In genomic region chr19:55605207-55605636, GRCh38 we compare ENCODE assay signal across 1 cellular context.
TF ChIP-seq lines count a peak whose summit lies in the region.

No MANE protein-coding gene starts in this region.

TF ChIP-seq in HEK293, 187 proteins besides CTCF, POLR2A, EP300 and RAD21 (continued from another document):
- TF ChIP-seq ZBTB10 (tag by site-specific recombination; IDR thresholded peaks at IDR 0.05) (0 out of 2 replicates have a peak, but pooled peaks have one; percentile 6), ZNF16 (tag by site-specific recombination; IDR thresholded peaks at IDR 0.05; ENCODE audit: low read depth) (no peak), ZBTB20 (tag by site-specific recombination; IDR thresholded peaks at IDR 0.05) (peak; percentile 72; the same call in 1 of the 2 replicates), ZNF747 (tag by site-specific recombination; IDR thresholded peaks at IDR 0.05) (no peak), ZBTB8A (tag by site-specific recombination; IDR thresholded peaks at IDR 0.05) (peak; percentile 62), ZNF398 (tag by site-specific recombination; IDR thresholded peaks at IDR 0.05) (peak; percentile 88), ZNF354C (tag by site-specific recombination; IDR thresholded peaks at IDR 0.05; ENCODE audit: borderline replicate concordance, low read depth) (no peak), TCF7L2 (IDR thresholded peaks at IDR 0.05; ENCODE audit: borderline replicate concordance, low read depth, low read length) (no peak), ZSCAN4 (tag by site-specific recombination; IDR thresholded peaks at IDR 0.05) (no peak), SP2 (tag by site-specific recombination; IDR thresholded peaks at IDR 0.05) (peak; percentile 87), ZNF777 (tag by site-specific recombination; IDR thresholded peaks at IDR 0.05; ENCODE audit: borderline replicate concordance) (no peak), GLI4 (tag by site-specific recombination; IDR thresholded peaks at IDR 0.05) (no peak), KLF1 (tag by site-specific recombination; IDR thresholded peaks at IDR 0.05) (peak; percentile 25), ZBTB26 (tag by site-specific recombination; optimal IDR thresholded peaks at IDR 0.05) (peak; percentile 65)
